Comparison of ENCODE assay signal across 1 cellular context in the genomic region with DNA sequence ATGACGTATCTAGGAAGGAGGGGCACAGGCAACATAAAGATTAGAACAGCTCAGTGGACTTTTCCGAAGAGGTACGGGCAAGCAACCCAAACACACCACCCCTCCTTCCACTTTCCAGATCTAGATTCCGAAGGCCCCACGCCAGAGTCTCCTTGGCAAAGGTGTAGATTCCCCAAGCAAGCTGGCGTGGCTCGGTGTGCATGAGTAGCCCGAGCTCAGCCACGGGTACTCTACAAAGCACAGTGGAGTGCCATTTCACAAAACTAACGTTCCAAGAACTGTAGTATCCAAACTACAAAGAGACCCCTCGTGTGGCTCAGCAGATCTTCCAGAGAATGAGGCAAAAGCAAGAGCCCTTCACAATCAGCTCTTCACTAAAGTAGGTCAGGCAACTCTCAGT.
TF ChIP-seq lines count a peak whose summit lies in the region.

No MANE protein-coding gene starts in this region.

TF ChIP-seq in HepG2, 621 proteins besides CTCF, POLR2A, EP300 and RAD21 (continued from another document):
- TF ChIP-seq AHR (CRISPR knock-in tag; IDR thresholded peaks at IDR 0.05) (no peak), SMARCC2 (IDR thresholded peaks at IDR 0.05) (no peak), ZNF276 (CRISPR knock-in tag; IDR thresholded peaks at IDR 0.05; ENCODE audit: low read depth) (no peak), DRAP1 (CRISPR knock-in tag; IDR thresholded peaks at IDR 0.05) (no peak), PCBP1 (IDR thresholded peaks at IDR 0.05; ENCODE audit: borderline replicate concordance, low read depth, low read length) (no peak), ZNF781 (CRISPR knock-in tag; IDR thresholded peaks at IDR 0.05; ENCODE audit: borderline replicate concordance, not compliant biosample characterization) (no peak)
TF ChIP-seq in HepG2: peak in this region for 0.
